In genomic region chr3:66609660-66610547, GRCh38 we compare ENCODE assay signal across 8 cellular contexts.
A peak's percentile ranks its signal among the peaks of the same experiment; 100 is the strongest.
DNase-seq lines count a peak whose midpoint lies in the region; ATAC-seq and TF ChIP-seq lines count a peak whose summit lies in the region.

No MANE protein-coding gene starts in this region.

- no peaks in the 10 kb centered on the region for H3K36me3 ChIP-seq in left lung

- no peaks in the 10 kb centered on the region for H3K27me3 Mint-ChIP-seq in WTC11 (ENCODE audit: low read depth)
- H3K27me3 Mint-ChIP-seq in activated naive CD8-positive, alpha-beta T cell treated with anti-CD3 and anti-CD28 coated beads, Interleukin-2, amount 50 U/mL, for 24 hours, result peaks cover 4% of the 10 kb centered on the region

- H3K9me3 Mint-ChIP-seq in WTC11, result peaks cover 4% of the 10 kb centered on the region
- no peaks in the 10 kb centered on the region for H3K9me3 Mint-ChIP-seq in activated naive CD8-positive, alpha-beta T cell treated with anti-CD3 and anti-CD28 coated beads, Interleukin-2, amount 50 U/mL, for 24 hours

- H3K9me3 ChIP-seq in left lung, result no peaks in the 10 kb centered on the region

- no peaks in the 10 kb centered on the region for H3K4me1 ChIP-seq in left lung

- H3K27ac Mint-ChIP-seq in WTC11, result peak overlapping the region; percentile 54; the same call in 1 of the 2 replicates
- no peak overlapping the region for H3K27ac Mint-ChIP-seq in activated naive CD8-positive, alpha-beta T cell treated with anti-CD3 and anti-CD28 coated beads, Interleukin-2, amount 50 U/mL, for 24 hours

- H3K4me3 ChIP-seq in AG09309 (ENCODE audit: control insufficient read depth, low read depth, low read length) (no peak overlapping the region), left lung (no peak overlapping the region)

- DNase-seq in AG09309 (ENCODE audit: low read depth) (peak; percentile 67), NCI-H1417 (lab: John Stamatoyannopoulos, UW) (peak in 2 of 3 experiments; percentile 52 to 90), WTC11 (ENCODE audit: low spot score) (peak; percentile 75), iris pigment epithelial cell (ENCODE audit: low read depth) (peak; percentile 85), NCI-H526 treated with DMSO at 0.1 percent for 48 hours (lab: John Stamatoyannopoulos, UW) (no peak), left lung (no peak)
- DNase-seq in activated naive CD8-positive, alpha-beta T cell treated with anti-CD3 and anti-CD28 coated beads, Interleukin-2, amount 50 U/mL, for 24 hours, result no peak

- no peak overlapping the region for H3K27ac ChIP-seq in left lung

- POLR2A ChIA-PET in WTC11 (lab: Charles Lee), result interaction anchor here (0.7 kb wide), 1 partner anchor 131 kb away, joined by 4 read pairs; no protein-coding TSS in a partner anchor

- H3K36me3 Mint-ChIP-seq in WTC11, result peaks cover 8% of the 10 kb centered on the region; the same call in 1 of the 2 replicates
- H3K36me3 Mint-ChIP-seq in activated naive CD8-positive, alpha-beta T cell treated with anti-CD3 and anti-CD28 coated beads, Interleukin-2, amount 50 U/mL, for 24 hours (ENCODE audit: low read depth), result no peaks in the 10 kb centered on the region

- peaks cover 30% of the 10 kb centered on the region for H3K4me1 Mint-ChIP-seq in WTC11
- no peaks in the 10 kb centered on the region for H3K4me1 Mint-ChIP-seq in activated naive CD8-positive, alpha-beta T cell treated with anti-CD3 and anti-CD28 coated beads, Interleukin-2, amount 50 U/mL, for 24 hours

- intact Hi-C loops in left lung (cut with DNase I), result no loop called here

- no peaks in the 10 kb centered on the region for H3K27me3 ChIP-seq in left lung

- ATAC-seq in WTC11 (peak; percentile 71), GM21367 (IDR thresholded peaks at IDR 0.05; ENCODE audit: unreplicated experiment) (no peak), left lung (no peak)
- ATAC-seq in activated naive CD8-positive, alpha-beta T cell treated with anti-CD3 and anti-CD28 coated beads, Interleukin-2, amount 50 U/mL, for 24 hours, result no peak

- CTCF ChIA-PET in WTC11 (lab: Charles Lee), result interaction anchor here (1.8 kb wide), 1 partner anchor 37 kb away, joined by 5 read pairs; no protein-coding TSS in a partner anchor

- H3K4me3 Mint-ChIP-seq in WTC11, result peak overlapping the region; percentile 22; the same call in 1 of the 2 replicates
- H3K4me3 Mint-ChIP-seq in activated naive CD8-positive, alpha-beta T cell treated with anti-CD3 and anti-CD28 coated beads, Interleukin-2, amount 50 U/mL, for 24 hours, result no peak overlapping the region

- TF ChIP-seq CTCF in AG09309 (IDR thresholded peaks at IDR 0.05; ENCODE audit: control insufficient read depth, insufficient read depth, low read depth, low read length, missing control alignments), result no peak
- no peak for TF ChIP-seq CTCF in WTC11 (IDR thresholded peaks at IDR 0.05)
- no peak for TF ChIP-seq CTCF in left lung (IDR thresholded peaks at IDR 0.05)

TF ChIP-seq in WTC11, 78 proteins besides CTCF, POLR2A, EP300 and RAD21:
- no peak for TF ChIP-seq NR3C1 (CRISPR knock-in tag; conservative IDR thresholded peaks at IDR 0.05; ENCODE audit: low read depth)
- peak; percentile 43; the same call in 1 of the 2 replicates for TF ChIP-seq TEAD1 (CRISPR knock-in tag; IDR thresholded peaks at IDR 0.05)
- no peak for TF ChIP-seq RORB (CRISPR knock-in tag; IDR thresholded peaks at IDR 0.05)
TF ChIP-seq in WTC11: peak in this region for 1.

Comparison
In these comparisons a context has a peak if more than half of its experiments do, and no peak if none do; other contexts are left out.
1. DNase-seq: peak in AG09309 (single experiment), NCI-H1417 (2 of 3), WTC11 (single experiment) and iris pigment epithelial cell (single experiment); none in activated naive CD8-positive, alpha-beta T cell treated with anti-CD3 and anti-CD28 coated beads, Interleukin-2, amount 50 U/mL, for 24 hours (single experiment), NCI-H526 treated with DMSO at 0.1 percent for 48 hours (single experiment) and left lung (0 of 2).